In the genomic region with DNA sequence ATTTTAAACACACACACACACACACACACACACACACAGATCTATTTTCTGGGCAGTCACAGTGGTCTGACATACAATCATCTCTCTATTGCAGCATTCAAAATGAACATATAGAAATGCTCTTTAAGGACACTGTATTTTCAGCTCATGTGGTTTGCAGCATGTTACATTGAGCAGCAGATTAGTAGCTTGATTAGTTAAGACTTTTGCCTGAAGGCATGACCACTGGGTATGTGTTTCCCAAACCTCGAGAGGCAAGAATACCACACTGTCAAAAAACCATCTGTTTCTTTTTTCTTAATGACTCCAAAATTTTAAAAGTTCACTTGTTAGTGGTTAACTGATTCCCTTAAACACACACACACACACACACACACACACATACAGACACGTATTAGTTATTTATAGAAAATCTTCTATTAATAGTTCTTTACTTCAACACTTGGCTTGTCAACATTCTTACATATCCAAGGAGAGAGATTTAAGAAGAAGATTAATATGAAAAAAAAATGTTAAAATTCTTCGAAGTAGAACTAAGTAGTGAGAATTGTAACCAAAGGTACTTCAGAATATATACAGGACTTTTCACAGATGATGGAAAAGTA, we compare ENCODE assay signal across 33 cellular contexts.
DNase-seq lines count a peak whose midpoint lies in the region; ATAC-seq and TF ChIP-seq lines count a peak whose summit lies in the region.
"Had no signal": no experiment of that assay in that cellular context is flagged by ENCODE, and none has a peak within 500 bp of the region (broad histone marks: within the 10 kb centered on the region; RNA-seq: fewer than 3 reads in every experiment).

No MANE protein-coding gene starts in this region.

- no peak overlapping the region for H3K4me3 ChIP-seq in cardiac muscle cell
- H3K4me3 ChIP-seq in esophagus muscularis mucosa: no peak overlapping the region
- H3K4me3 ChIP-seq: lung, mucosa of descending colon, PC-9, right atrium auricular region, spleen had no signal

- DNase-seq in cardiac muscle cell (ENCODE audit: low read depth in 1 of 2, low spot score in 1 of 2): peak in 1 of 2 donors; percentile 2
- no peak for DNase-seq in Right ventricle myocardium superior
- DNase-seq in cerebellar cortex (ENCODE audit: low spot score): peak; percentile 14
- DNase-seq in myocyte (ENCODE audit: low read depth): peak; percentile 45
- DNase-seq in esophagus muscularis mucosa (ENCODE audit: extremely low spot score): no peak
- DNase-seq in immature natural killer cell: no peak
- DNase-seq in activated T-cell treated with anti-CD3 and anti-CD28 coated beads, Interleukin-2, amount 50 U/mL, for 24 hours: no peak
- DNase-seq: activated CD4-positive, alpha-beta T cell treated with anti-CD3 and anti-CD28 coated beads for 4 hours; activated CD8-positive, alpha-beta memory T cell treated with anti-CD3 and anti-CD28 coated beads for 24 hours; activated T-cell treated with anti-CD3 and anti-CD28 coated beads for 4 hours; amniotic stem cell; Calu3; DND-41; effector CD4-positive, alpha-beta T cell; KBM-7; mucosa of descending colon; NCI-H1092 treated with DMSO at 0.1 percent for 48 hours; NCI-H187 treated with DMSO at 0.1 percent for 48 hours; NCI-H2171 treated with DMSO at 0.1 percent for 48 hours; NCI-H510A treated with DMSO at 0.1 percent for 48 hours; NK-92 treated with Interleukin-12 subunit alpha and Interleukin-12 subunit beta, amount 100 ng/mL, for 24 hours; PC-9; SHP77 treated with DMSO at 0.1 percent for 48 hours; spleen; stimulated activated CD4-positive, alpha-beta T cell treated with anti-CD3 and anti-CD28 coated beads, Interleukin-2, amount 100 ng/mL, for 24 hours; stimulated activated naive CD8-positive, alpha-beta T cell treated with anti-CD3 and anti-CD28 coated beads, Interleukin-15, Interleukin-2, amounts not matched to agents 100 U/mL and 50 U/mL, for 24 hours; T1000; WERI-Rb-1 had no signal

- peaks cover 0 to 23% (median 12%) of the 10 kb centered on the region in 6 donors for H3K9me3 Mint-ChIP-seq in immature natural killer cell
- peaks cover 3% of the 10 kb centered on the region for H3K9me3 Mint-ChIP-seq in activated T-cell treated with anti-CD3 and anti-CD28 coated beads, Interleukin-2, amount 50 U/mL, for 24 hours
- H3K9me3 Mint-ChIP-seq: activated naive CD4-positive, alpha-beta T cell treated with anti-CD3 and anti-CD28 coated beads, Interleukin-2, amount 50 U/mL, for 24 hours; natural killer cell treated with Interleukin-12 subunit alpha and Interleukin-12 subunit beta and Interleukin-15 and Interleukin-18, amount 100 ng/mL, for 72 hours had no signal

- H3K27ac ChIP-seq in cardiac muscle cell (peak overlapping the region; percentile 48), esophagus muscularis mucosa (replicated peaks in 1 of 4) (no peak overlapping the region)
- H3K27ac ChIP-seq: PC-9, right atrium auricular region, spleen, WERI-Rb-1 had no signal

- no peak for TF ChIP-seq CTCF in cardiac muscle cell (IDR thresholded peaks at IDR 0.05; ENCODE audit: low read depth, low read length)
- TF ChIP-seq CTCF in esophagus muscularis mucosa (IDR thresholded peaks at IDR 0.05): no peak

- no peaks in the 10 kb centered on the region for H3K36me3 Mint-ChIP-seq in immature natural killer cell
- no peaks in the 10 kb centered on the region for H3K36me3 Mint-ChIP-seq in activated T-cell treated with anti-CD3 and anti-CD28 coated beads, Interleukin-2, amount 50 U/mL, for 24 hours (ENCODE audit: low read depth)
- H3K36me3 Mint-ChIP-seq: activated naive CD4-positive, alpha-beta T cell treated with anti-CD3 and anti-CD28 coated beads, Interleukin-2, amount 50 U/mL, for 24 hours; natural killer cell treated with Interleukin-12 subunit alpha and Interleukin-12 subunit beta and Interleukin-15 and Interleukin-18, amount 100 ng/mL, for 72 hours had no signal

- ATAC-seq in Right ventricle myocardium superior (ENCODE audit: poor library complexity): no peak
- ATAC-seq in HG02970 (IDR thresholded peaks at IDR 0.05; ENCODE audit: low FRiP score, unreplicated experiment): no peak
- ATAC-seq: mucosa of descending colon; natural killer cell treated with Interleukin-12 subunit alpha and Interleukin-12 subunit beta and Interleukin-15 and Interleukin-18, amount 100 ng/mL, for 72 hours; stimulated activated naive CD8-positive, alpha-beta T cell treated with anti-CD3 and anti-CD28 coated beads, Interleukin-15, Interleukin-2, amounts not matched to agents 100 U/mL and 50 U/mL, for 24 hours had no signal

- H3K9me3 ChIP-seq in cardiac muscle cell (ENCODE audit: low read depth) (no peaks in the 10 kb centered on the region), esophagus muscularis mucosa (no peaks in the 10 kb centered on the region)
- H3K9me3 ChIP-seq: mucosa of descending colon, right atrium auricular region, spleen had no signal

- H3K27me3 Mint-ChIP-seq in immature natural killer cell (ENCODE audit: low read depth in 3 of 3): no peaks in the 10 kb centered on the region
- H3K27me3 Mint-ChIP-seq in activated T-cell treated with anti-CD3 and anti-CD28 coated beads, Interleukin-2, amount 50 U/mL, for 24 hours: no peaks in the 10 kb centered on the region
- H3K27me3 Mint-ChIP-seq: activated naive CD4-positive, alpha-beta T cell treated with anti-CD3 and anti-CD28 coated beads, Interleukin-2, amount 50 U/mL, for 24 hours; natural killer cell treated with Interleukin-12 subunit alpha and Interleukin-12 subunit beta and Interleukin-15 and Interleukin-18, amount 100 ng/mL, for 72 hours had no signal

- intact Hi-C loops in Right ventricle myocardium superior (cut with DNase I): no loop called here
- intact Hi-C loops in esophagus muscularis mucosa (cut with DNase I): no loop called here

- TF ChIP-seq POLR2A in esophagus muscularis mucosa (IDR thresholded peaks at IDR 0.05; ENCODE audit: low read depth): no peak

- H3K27me3 ChIP-seq in cardiac muscle cell (no peaks in the 10 kb centered on the region), esophagus muscularis mucosa (no peaks in the 10 kb centered on the region)
- H3K27me3 ChIP-seq: right atrium auricular region, spleen had no signal

- H3K4me3 Mint-ChIP-seq in immature natural killer cell: no peak overlapping the region
- H3K4me3 Mint-ChIP-seq in activated T-cell treated with anti-CD3 and anti-CD28 coated beads, Interleukin-2, amount 50 U/mL, for 24 hours: no peak overlapping the region
- H3K4me3 Mint-ChIP-seq: activated naive CD4-positive, alpha-beta T cell treated with anti-CD3 and anti-CD28 coated beads, Interleukin-2, amount 50 U/mL, for 24 hours; natural killer cell treated with Interleukin-12 subunit alpha and Interleukin-12 subunit beta and Interleukin-15 and Interleukin-18, amount 100 ng/mL, for 72 hours had no signal

- no peaks in the 10 kb centered on the region for H3K4me1 Mint-ChIP-seq in immature natural killer cell
- H3K4me1 Mint-ChIP-seq in activated T-cell treated with anti-CD3 and anti-CD28 coated beads, Interleukin-2, amount 50 U/mL, for 24 hours (ENCODE audit: low read depth): no peaks in the 10 kb centered on the region
- H3K4me1 Mint-ChIP-seq: activated naive CD4-positive, alpha-beta T cell treated with anti-CD3 and anti-CD28 coated beads, Interleukin-2, amount 50 U/mL, for 24 hours had no signal

- H3K4me1 ChIP-seq in cardiac muscle cell (ENCODE audit: low read depth) (peaks cover 14% of the 10 kb centered on the region), esophagus muscularis mucosa (no peaks in the 10 kb centered on the region)
- H3K4me1 ChIP-seq: right atrium auricular region, spleen had no signal

- H3K27ac Mint-ChIP-seq in immature natural killer cell: no peak overlapping the region
- no peak overlapping the region for H3K27ac Mint-ChIP-seq in activated T-cell treated with anti-CD3 and anti-CD28 coated beads, Interleukin-2, amount 50 U/mL, for 24 hours
- H3K27ac Mint-ChIP-seq: activated naive CD4-positive, alpha-beta T cell treated with anti-CD3 and anti-CD28 coated beads, Interleukin-2, amount 50 U/mL, for 24 hours; natural killer cell treated with Interleukin-12 subunit alpha and Interleukin-12 subunit beta and Interleukin-15 and Interleukin-18, amount 100 ng/mL, for 72 hours had no signal

- H3K36me3 ChIP-seq in cardiac muscle cell: no peaks in the 10 kb centered on the region
- no peaks in the 10 kb centered on the region for H3K36me3 ChIP-seq in esophagus muscularis mucosa
- H3K36me3 ChIP-seq: right atrium auricular region, spleen, WERI-Rb-1 had no signal

- TF ChIP-seq EP300 in esophagus muscularis mucosa (IDR thresholded peaks at IDR 0.05): no peak

- WGBS in esophagus muscularis mucosa: 30% methylated on average over 3 of the region's 3 CpGs

Comparison
In these comparisons a context has a peak if more than half of its experiments do, and no peak if none do; other contexts are left out.
1. DNase-seq: peak in cerebellar cortex (single experiment) and myocyte (single experiment); none in Right ventricle myocardium superior (single experiment), esophagus muscularis mucosa (single experiment), immature natural killer cell (0 of 3) and activated T-cell treated with anti-CD3 and anti-CD28 coated beads, Interleukin-2, amount 50 U/mL, for 24 hours (single experiment).